16 cellular contexts compared by ENCODE assay signal in genomic region chr9:131222460-131222859, GRCh38. TPM values are rescaled to one million over a fixed set of nuclear protein-coding genes. Genes with fewer than 3 reads are reported as not detected.
A peak's percentile ranks its signal among the peaks of the same experiment; 100 is the strongest.
DNase-seq lines count a peak whose midpoint lies in the region; ATAC-seq and TF ChIP-seq lines count a peak whose summit lies in the region.
"Had no signal": no experiment of that assay in that cellular context is flagged by ENCODE, and none has a peak within 500 bp of the region (broad histone marks: within the 10 kb centered on the region; RNA-seq: fewer than 3 reads in every experiment).

No MANE protein-coding gene starts in this region.

- 0 out of 2 replicates have a peak, but pooled peaks cover 5% of the 10 kb centered on the region for H3F3A ChIP-seq in GM23338 (replicated peaks; ENCODE audit: low read depth)

- no peak overlapping the region for H2AFZ ChIP-seq in GM23338

- no peaks in the 10 kb centered on the region for H3K79me2 ChIP-seq in GM23338 (replicated peaks; ENCODE audit: insufficient read depth)

- H3K27ac ChIP-seq in C4-2B, result peak overlapping the region; percentile 13; the same call in 1 of the 2 replicates
- H3K27ac ChIP-seq in GM23338 (ENCODE audit: low read depth), result peak overlapping the region; percentile 28; the same call in 1 of the 2 replicates
- no peak overlapping the region for H3K27ac ChIP-seq in RWPE1
- H3K27ac ChIP-seq: HL-60 had no signal

- no peak overlapping the region for H3K4me3 Mint-ChIP-seq in GM23338
- no peak overlapping the region for H3K4me3 Mint-ChIP-seq in activated T-helper 17 cell treated with anti-CD3 and anti-CD28 coated beads, Interleukin-2, amount 50 U/mL, for 72 hours
- H3K4me3 Mint-ChIP-seq: CD14-positive monocyte; CD4-positive, alpha-beta memory T cell had no signal

- no peaks in the 10 kb centered on the region for H3K27me3 Mint-ChIP-seq in GM23338 (ENCODE audit: insufficient read depth, low read depth, poor library complexity)
- H3K27me3 Mint-ChIP-seq in activated T-helper 17 cell treated with anti-CD3 and anti-CD28 coated beads, Interleukin-2, amount 50 U/mL, for 72 hours, result no peaks in the 10 kb centered on the region
- H3K27me3 Mint-ChIP-seq: CD4-positive, alpha-beta memory T cell had no signal

- POLR2A ChIA-PET in RWPE1 (lab: Yijun Ruan, JAX; ENCODE audit: low non-redundant PET), result no interaction called here

- H3K9me3 Mint-ChIP-seq in GM23338, result no peaks in the 10 kb centered on the region
- H3K9me3 Mint-ChIP-seq in activated T-helper 17 cell treated with anti-CD3 and anti-CD28 coated beads, Interleukin-2, amount 50 U/mL, for 72 hours, result no peaks in the 10 kb centered on the region
- H3K9me3 Mint-ChIP-seq: CD4-positive, alpha-beta memory T cell had no signal

- CTCF ChIA-PET in RWPE1 (lab: Yijun Ruan, JAX), result no interaction called here

- H3K9me2 ChIP-seq in GM23338 (ENCODE audit: insufficient read depth), result no peaks in the 10 kb centered on the region

- H3K36me3 Mint-ChIP-seq in GM23338 (ENCODE audit: low read depth), result peaks cover 3% of the 10 kb centered on the region; the same call in 2 of the 3 replicates
- H3K36me3 Mint-ChIP-seq in activated T-helper 17 cell treated with anti-CD3 and anti-CD28 coated beads, Interleukin-2, amount 50 U/mL, for 72 hours (ENCODE audit: low read depth), result peaks cover 71% of the 10 kb centered on the region

- no peaks in the 10 kb centered on the region for H4K20me1 ChIP-seq in GM23338 (replicated peaks; ENCODE audit: insufficient read depth)

- H3K4me1 ChIP-seq in GM23338 (ENCODE audit: insufficient read depth), result peaks cover 29% of the 10 kb centered on the region
- H3K4me1 ChIP-seq: HAP-1 had no signal

- H3K4me2 ChIP-seq in GM23338, result no peak overlapping the region

- peaks cover 38% of the 10 kb centered on the region for H3K4me1 Mint-ChIP-seq in GM23338
- peaks cover 5% of the 10 kb centered on the region for H3K4me1 Mint-ChIP-seq in activated T-helper 17 cell treated with anti-CD3 and anti-CD28 coated beads, Interleukin-2, amount 50 U/mL, for 72 hours

- no peak overlapping the region for H3K4me3 ChIP-seq in GM23338
- H3K4me3 ChIP-seq: GM12878, HAP-1 had no signal

- no peaks in the 10 kb centered on the region for H3K27me3 ChIP-seq in GM23338 (ENCODE audit: insufficient read depth)

- H3K36me3 ChIP-seq in GM23338 (ENCODE audit: insufficient read depth), result no peaks in the 10 kb centered on the region; the same call in 1 of the 2 replicates

- no peak for ATAC-seq in GM23338
- no peak for ATAC-seq in activated T-helper 17 cell treated with anti-CD3 and anti-CD28 coated beads, Interleukin-2, amount 50 U/mL, for 72 hours (replicated peaks)
- no peak for ATAC-seq in HG03039 (IDR thresholded peaks at IDR 0.05; ENCODE audit: unreplicated experiment)
- ATAC-seq: GM12878 had no signal

- no peak overlapping the region for H3K27ac Mint-ChIP-seq in GM23338
- peak overlapping the region; percentile 39 for H3K27ac Mint-ChIP-seq in activated T-helper 17 cell treated with anti-CD3 and anti-CD28 coated beads, Interleukin-2, amount 50 U/mL, for 72 hours

- TF ChIP-seq CTCF in C4-2B (conservative IDR thresholded peaks at IDR 0.05) (no peak), GM23338 (conservative IDR thresholded peaks at IDR 0.05; ENCODE audit: low read depth in 2 of 2) (no peak), RWPE1 (conservative IDR thresholded peaks at IDR 0.05; ENCODE audit: low read depth) (no peak)

- DNase-seq in GM23338 (ENCODE audit: low spot score) (no peak), DMS153 (lab: John Stamatoyannopoulos, UW) (no peak), RWPE1 (ENCODE audit: low spot score) (no peak)
- DNase-seq: ACHN; Calu3; CD4-positive, alpha-beta memory T cell; DMS53; DND-41; EL had no signal

TF ChIP-seq in GM23338, 12 proteins besides CTCF, POLR2A, EP300 and RAD21:
- no peak for TF ChIP-seq POLR2AphosphoS5 (IDR thresholded peaks at IDR 0.05; ENCODE audit: low read depth)
- TF ChIP-seq, protein P1, sequence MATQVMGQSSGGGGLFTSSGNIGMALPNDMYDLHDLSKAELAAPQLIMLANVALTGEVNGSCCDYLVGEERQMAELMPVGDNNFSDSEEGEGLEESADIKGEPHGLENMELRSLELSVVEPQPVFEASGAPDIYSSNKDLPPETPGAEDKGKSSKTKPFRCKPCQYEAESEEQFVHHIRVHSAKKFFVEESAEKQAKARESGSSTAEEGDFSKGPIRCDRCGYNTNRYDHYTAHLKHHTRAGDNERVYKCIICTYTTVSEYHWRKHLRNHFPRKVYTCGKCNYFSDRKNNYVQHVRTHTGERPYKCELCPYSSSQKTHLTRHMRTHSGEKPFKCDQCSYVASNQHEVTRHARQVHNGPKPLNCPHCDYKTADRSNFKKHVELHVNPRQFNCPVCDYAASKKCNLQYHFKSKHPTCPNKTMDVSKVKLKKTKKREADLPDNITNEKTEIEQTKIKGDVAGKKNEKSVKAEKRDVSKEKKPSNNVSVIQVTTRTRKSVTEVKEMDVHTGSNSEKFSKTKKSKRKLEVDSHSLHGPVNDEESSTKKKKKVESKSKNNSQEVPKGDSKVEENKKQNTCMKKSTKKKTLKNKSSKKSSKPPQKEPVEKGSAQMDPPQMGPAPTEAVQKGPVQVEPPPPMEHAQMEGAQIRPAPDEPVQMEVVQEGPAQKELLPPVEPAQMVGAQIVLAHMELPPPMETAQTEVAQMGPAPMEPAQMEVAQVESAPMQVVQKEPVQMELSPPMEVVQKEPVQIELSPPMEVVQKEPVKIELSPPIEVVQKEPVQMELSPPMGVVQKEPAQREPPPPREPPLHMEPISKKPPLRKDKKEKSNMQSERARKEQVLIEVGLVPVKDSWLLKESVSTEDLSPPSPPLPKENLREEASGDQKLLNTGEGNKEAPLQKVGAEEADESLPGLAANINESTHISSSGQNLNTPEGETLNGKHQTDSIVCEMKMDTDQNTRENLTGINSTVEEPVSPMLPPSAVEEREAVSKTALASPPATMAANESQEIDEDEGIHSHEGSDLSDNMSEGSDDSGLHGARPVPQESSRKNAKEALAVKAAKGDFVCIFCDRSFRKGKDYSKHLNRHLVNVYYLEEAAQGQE (IDR thresholded peaks at IDR 0.05; ENCODE audit: unreplicated experiment), result no peak
- TF ChIP-seq NANOG (IDR thresholded peaks at IDR 0.05; ENCODE audit: borderline replicate concordance), result no peak
- TF ChIP-seq ETS1 (IDR thresholded peaks at IDR 0.05), result no peak
- no peak for TF ChIP-seq ZNF114 (CRISPR knock-in tag; IDR thresholded peaks at IDR 0.05)
- TF ChIP-seq ZNF331 (CRISPR knock-in tag; IDR thresholded peaks at IDR 0.05; ENCODE audit: low read depth), result no peak
- TF ChIP-seq STAT1 (IDR thresholded peaks at IDR 0.05; ENCODE audit: unreplicated experiment), result no peak
- TF ChIP-seq EZH2phosphoT487 (IDR thresholded peaks at IDR 0.05; ENCODE audit: unreplicated experiment), result no peak
- TF ChIP-seq EZH2 (IDR thresholded peaks at IDR 0.05; ENCODE audit: low read depth, unreplicated experiment), result no peak
- TF ChIP-seq CREB1 (CRISPR knock-in tag; IDR thresholded peaks at IDR 0.05; ENCODE audit: low read depth), result no peak
- no peak for TF ChIP-seq JUNB (IDR thresholded peaks at IDR 0.05; ENCODE audit: unreplicated experiment)

RNA-seq across cellular contexts. Expression of gene FAM78A, which starts 53.9 kb away (rescaled TPM):
- 2.1 and 2.2 TPM in 2 replicates for total RNA-seq in GM23338 (2014; rRNA removed; shearing (Covaris generic))
- 0.57 and 0.75 TPM in 2 replicates for polyA plus RNA-seq in GM23338 (2016; fragmentation: Nextera tagmentation; extraction: Ambion mirVana)
- total RNA-seq in activated T-helper 17 cell treated with anti-CD3 and anti-CD28 coated beads, Interleukin-2, amount 50 U/mL, for 72 hours, result 10 to 100 TPM; 29.1 to 50.2 TPM
- total RNA-seq: Calu3 had no signal
